In the genomic region with DNA sequence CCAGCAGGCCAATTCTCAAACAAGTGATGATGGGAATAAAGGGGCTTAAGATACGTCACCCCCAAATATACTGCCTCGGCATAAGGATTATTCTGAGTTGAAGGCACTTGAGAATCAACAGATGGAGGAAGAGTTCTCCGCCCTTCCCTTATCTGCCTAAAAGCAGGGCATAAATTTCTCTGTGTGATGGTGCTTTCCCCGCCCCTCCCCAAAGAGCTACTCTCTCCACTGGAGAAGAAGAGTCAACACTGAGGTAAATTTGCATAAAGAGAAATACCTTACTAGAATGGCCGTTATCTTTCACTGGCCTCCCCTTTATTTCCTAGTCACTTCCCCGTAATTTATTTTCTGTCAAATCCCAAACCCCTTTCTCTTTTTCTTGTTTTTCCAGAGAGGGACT, we compare ENCODE assay signal across 24 cellular contexts. TPM values are rescaled to one million over a fixed set of nuclear protein-coding genes. Genes with fewer than 3 reads are reported as not detected.
DNase-seq lines count a peak whose midpoint lies in the region; ATAC-seq, FAIRE-seq and TF ChIP-seq lines count a peak whose summit lies in the region.
"Had no signal": no experiment of that assay in that cellular context is flagged by ENCODE, and none has a peak within 500 bp of the region (broad histone marks: within the 10 kb centered on the region; RNA-seq: fewer than 3 reads in every experiment).

No MANE protein-coding gene starts in this region.

- CTCF ChIA-PET in HEK293 (lab: Yijun Ruan, JAX): interaction anchor here (0.7 to 1.9 kb wide), 3 partner anchors 10 to 23 kb away, joined by 3 to 11 read pairs (median 6); partner anchors contain the start of gene MAP1LC3C
- CTCF ChIA-PET in H1 (lab: Charles Lee; ENCODE audit: partially characterized antibody): interaction anchor here (1.0 to 2.6 kb wide), 2 partner anchors 10 to 16 kb away, joined by 3 to 20 read pairs; no protein-coding TSS in a partner anchor
- CTCF ChIA-PET in activated CD4-positive, alpha-beta T cell treated with anti-CD3 and anti-CD28 coated beads, Interleukin-2, amount 10 ng/mL, durations not matched to agents 7 days and 5 days (lab: Charles Lee): no interaction called here

- POLR2A ChIA-PET in HEK293 (lab: Yijun Ruan, JAX): interaction anchor here (0.6 to 1.1 kb wide), 2 partner anchors 8 to 10 kb away, joined by 3 to 4 read pairs; no protein-coding TSS in a partner anchor
- POLR2A ChIA-PET in H1 (lab: Charles Lee; ENCODE audit: partially characterized antibody): no interaction called here
- POLR2A ChIA-PET in activated CD4-positive, alpha-beta T cell treated with anti-CD3 and anti-CD28 coated beads, Interleukin-2, amount 10 ng/mL, durations not matched to agents 7 days and 5 days (lab: Charles Lee): no interaction called here

- H3K79me1 ChIP-seq in H1 (ENCODE audit: low read depth, low read length): no peaks in the 10 kb centered on the region

- H2BK15ac ChIP-seq in H1 (ENCODE audit: low read length): no peak overlapping the region

- no peak overlapping the region for H4K5ac ChIP-seq in H1 (ENCODE audit: insufficient read length, low read depth, low read length)

- H2AK5ac ChIP-seq in H1 (ENCODE audit: low read depth, low read length): no peak overlapping the region

- no peak for TF ChIP-seq RAD21 in H1 (IDR thresholded peaks at IDR 0.05 in 1 of 2, conservative IDR thresholded peaks at IDR 0.05 in 1 of 2; ENCODE audit: low read depth in 2 of 2, low read length in 2 of 2)

- H2BK12ac ChIP-seq in H1 (ENCODE audit: low read depth, low read length): no peak overlapping the region

- no peak overlapping the region for H2BK20ac ChIP-seq in H1 (ENCODE audit: low read length)

- H3K4me2 ChIP-seq in OCI-LY3 (ENCODE audit: low read length) (no peak overlapping the region), H1 (ENCODE audit: insufficient read depth in 1 of 2, low read depth in 2 of 2, low read length in 2 of 2) (no peak overlapping the region)

- FAIRE-seq in H1 (lab: Jason Lieb, UNC): no peak
- FAIRE-seq: GM12891, GM18507 had no signal

- no peaks in the 10 kb centered on the region for H4K20me1 ChIP-seq in OCI-LY3 (ENCODE audit: insufficient read depth, low read length)
- no peaks in the 10 kb centered on the region for H4K20me1 ChIP-seq in H1 (replicated peaks in 1 of 2; ENCODE audit: control insufficient read depth in 1 of 2, insufficient read depth in 2 of 2, low read length in 2 of 2)

- no peak overlapping the region for H4K91ac ChIP-seq in H1 (replicated peaks; ENCODE audit: insufficient read length, low read length)

- H3K4me3 Mint-ChIP-seq in stimulated activated naive B cell treated with anti-CD40 and anti-IgM and Interleukin-4, amounts not matched to agents 10 μg/mL and 1 μg/mL and 100 μg/mL, for 72 hours: no peak overlapping the region
- H3K4me3 Mint-ChIP-seq in activated CD4-positive, alpha-beta T cell treated with anti-CD3 and anti-CD28 coated beads, Interleukin-2, amount 10 ng/mL, durations not matched to agents 7 days and 5 days: no peak overlapping the region
- H3K4me3 Mint-ChIP-seq: CD4-positive, alpha-beta memory T cell; H9; HFFc6 had no signal

- H3K56ac ChIP-seq in H1 (replicated peaks; ENCODE audit: insufficient read length, low read depth, low read length): no peak overlapping the region

- H4K8ac ChIP-seq in H1 (ENCODE audit: extremely low read depth, insufficient read depth, low read length): no peak overlapping the region

- H3K18ac ChIP-seq in H1 (ENCODE audit: extremely low read depth, low read length): no peak overlapping the region

- 87% methylated on average over 6 of the region's 6 CpGs; no CpG with 5 or more reads in 1 of the 2 experiments for WGBS in H1 (ENCODE audit: extremely low coverage in 1 of 2, insufficient coverage in 1 of 2, insufficient read length in 1 of 2, insufficient replicate concordance in 2 of 2, low coverage in 1 of 2, low lambda C conversion rate in 2 of 2, missing lambda C conversion rate in 1 of 2), 2 experiments

- H2BK5ac ChIP-seq in H1 (ENCODE audit: low read depth, low read length): no peak overlapping the region

- no peak overlapping the region for H3K9ac ChIP-seq in OCI-LY3 (ENCODE audit: low read length)
- H3K9ac ChIP-seq in H1 (replicated peaks in 1 of 4; ENCODE audit: extremely low read depth in 1 of 4, low read depth in 3 of 4, low read length in 3 of 4): no peak overlapping the region

- no peak for TF ChIP-seq POLR2A in H1 (IDR thresholded peaks at IDR 0.05; ENCODE audit: control extremely low read depth in 1 of 2, low read depth in 2 of 2, low read length in 2 of 2)

- TF ChIP-seq CTCF in HEK293 (tag by site-specific recombination; IDR thresholded peaks at IDR 0.05) (no peak), OCI-LY3 (IDR thresholded peaks at IDR 0.05; ENCODE audit: low read depth, low read length) (no peak), H1 (IDR thresholded peaks at IDR 0.05; ENCODE audit: control extremely low read depth in 1 of 3, insufficient read depth in 1 of 3, low read depth in 1 of 3, low read length in 3 of 3) (no peak)

- no peaks in the 10 kb centered on the region for H3K36me3 ChIP-seq in HEK293 (ENCODE audit: control insufficient read depth in 2 of 2, insufficient read depth in 1 of 2, low read length in 2 of 2)
- H3K36me3 ChIP-seq in OCI-LY3 (replicated peaks; ENCODE audit: low read depth, low read length): no peaks in the 10 kb centered on the region
- H3K36me3 ChIP-seq in H1 (ENCODE audit: control insufficient read depth in 2 of 4, insufficient read depth in 4 of 4, low read length in 3 of 4): no peaks in the 10 kb centered on the region

- no peak overlapping the region for H2BK120ac ChIP-seq in H1 (replicated peaks; ENCODE audit: low read depth, low read length)

- no peaks in the 10 kb centered on the region for H3K23me2 ChIP-seq in H1 (ENCODE audit: low read depth, low read length)

- no peak overlapping the region for H3K4me3 ChIP-seq in HEK293 (ENCODE audit: low read depth, low read length)
- no peak overlapping the region for H3K4me3 ChIP-seq in OCI-LY3 (ENCODE audit: low read length)
- no peak overlapping the region for H3K4me3 ChIP-seq in H1 (ENCODE audit: extremely low read depth in 1 of 4, insufficient read depth in 2 of 4, low read depth in 3 of 4, low read length in 4 of 4)

- H3K9me3 ChIP-seq in HEK293 (ENCODE audit: control insufficient read depth, insufficient read depth, low read depth, low read length) (no peaks in the 10 kb centered on the region), OCI-LY3 (ENCODE audit: insufficient read depth, low read length) (no peaks in the 10 kb centered on the region), H1 (ENCODE audit: insufficient read depth in 2 of 2, low read depth in 1 of 2, low read length in 1 of 2) (no peaks in the 10 kb centered on the region)

- DNase-seq in H1 (ENCODE audit: low read depth in 1 of 2, low spot score in 2 of 2): no peak
- DNase-seq in stimulated activated naive B cell treated with anti-CD40 and anti-IgM and Interleukin-4, amounts not matched to agents 10 μg/mL and 1 μg/mL and 100 μg/mL, for 72 hours: no peak
- DNase-seq in activated CD4-positive, alpha-beta T cell treated with anti-CD3 and anti-CD28 coated beads, Interleukin-2, amount 10 ng/mL, durations not matched to agents 7 days and 5 days: no peak
- DNase-seq in central memory CD4-positive, alpha-beta T cell: no peak
- DNase-seq: C1 segment of cervical spinal cord; Calu3; CD4-positive, alpha-beta memory T cell; COR-L47; DMS53; DMS79 treated with DMSO at 0.1 percent for 48 hours; GF-D8; H9; HFFc6 had no signal

- H2AFZ ChIP-seq in OCI-LY3 (ENCODE audit: low read depth, low read length): 0 out of 2 replicates have a peak overlapping the region, but pooled peaks have one; percentile 52
- peak overlapping the region; percentile 35; the same call in 1 of the 2 replicates for H2AFZ ChIP-seq in H1 (ENCODE audit: low read length)

- H3K79me2 ChIP-seq in OCI-LY3 (ENCODE audit: low read length): no peaks in the 10 kb centered on the region
- no peaks in the 10 kb centered on the region for H3K79me2 ChIP-seq in H1 (ENCODE audit: control insufficient read depth in 1 of 2, insufficient read depth in 2 of 2, low read length in 2 of 2)

- ATAC-seq in stimulated activated naive B cell treated with anti-CD40 and anti-IgM and Interleukin-4, amounts not matched to agents 10 μg/mL and 1 μg/mL and 100 μg/mL, for 72 hours (replicated peaks): no peak
- ATAC-seq: HCT116 had no signal

- no peaks in the 10 kb centered on the region for H3K9me3 Mint-ChIP-seq in stimulated activated naive B cell treated with anti-CD40 and anti-IgM and Interleukin-4, amounts not matched to agents 10 μg/mL and 1 μg/mL and 100 μg/mL, for 72 hours
- no peaks in the 10 kb centered on the region for H3K9me3 Mint-ChIP-seq in activated CD4-positive, alpha-beta T cell treated with anti-CD3 and anti-CD28 coated beads, Interleukin-2, amount 10 ng/mL, durations not matched to agents 7 days and 5 days
- H3K9me3 Mint-ChIP-seq: HFFc6 had no signal

- no peak overlapping the region for H3K14ac ChIP-seq in H1 (ENCODE audit: insufficient read length)

- H3K27me3 ChIP-seq in OCI-LY3 (ENCODE audit: low read depth, low read length): no peaks in the 10 kb centered on the region; the same call in 1 of the 2 replicates
- no peaks in the 10 kb centered on the region for H3K27me3 ChIP-seq in H1 (replicated peaks in 1 of 4; ENCODE audit: control insufficient read depth in 3 of 4, extremely low read depth in 1 of 4, insufficient read depth in 3 of 4, low read length in 3 of 4)

- H3K23ac ChIP-seq in H1 (ENCODE audit: insufficient read length): no peak overlapping the region

- H3K27ac ChIP-seq in HEK293 (ENCODE audit: extremely low read depth, low read depth, low read length) (no peak overlapping the region), OCI-LY3 (ENCODE audit: low read length) (no peak overlapping the region), H1 (ENCODE audit: low read depth, low read length) (no peak overlapping the region)

- H3K27ac Mint-ChIP-seq in stimulated activated naive B cell treated with anti-CD40 and anti-IgM and Interleukin-4, amounts not matched to agents 10 μg/mL and 1 μg/mL and 100 μg/mL, for 72 hours: no peak overlapping the region
- H3K27ac Mint-ChIP-seq in activated CD4-positive, alpha-beta T cell treated with anti-CD3 and anti-CD28 coated beads, Interleukin-2, amount 10 ng/mL, durations not matched to agents 7 days and 5 days: no peak overlapping the region
- H3K27ac Mint-ChIP-seq: CD4-positive, alpha-beta memory T cell; H9; HFFc6 had no signal

- no peaks in the 10 kb centered on the region for H3K4me1 ChIP-seq in HEK293 (ENCODE audit: control insufficient read depth, insufficient read depth, low read length)
- H3K4me1 ChIP-seq in OCI-LY3 (ENCODE audit: low read length): no peaks in the 10 kb centered on the region
- no peaks in the 10 kb centered on the region for H3K4me1 ChIP-seq in H1 (replicated peaks in 1 of 4; ENCODE audit: control insufficient read depth in 3 of 4, insufficient read depth in 4 of 4, low read length in 3 of 4)

- peaks cover 0 to 2% of the 10 kb centered on the region in 2 donors for H3K27me3 Mint-ChIP-seq in stimulated activated naive B cell treated with anti-CD40 and anti-IgM and Interleukin-4, amounts not matched to agents 10 μg/mL and 1 μg/mL and 100 μg/mL, for 72 hours
- peaks cover 2% of the 10 kb centered on the region for H3K27me3 Mint-ChIP-seq in activated CD4-positive, alpha-beta T cell treated with anti-CD3 and anti-CD28 coated beads, Interleukin-2, amount 10 ng/mL, durations not matched to agents 7 days and 5 days

- no peaks in the 10 kb centered on the region for H3K36me3 Mint-ChIP-seq in stimulated activated naive B cell treated with anti-CD40 and anti-IgM and Interleukin-4, amounts not matched to agents 10 μg/mL and 1 μg/mL and 100 μg/mL, for 72 hours
- no peaks in the 10 kb centered on the region for H3K36me3 Mint-ChIP-seq in activated CD4-positive, alpha-beta T cell treated with anti-CD3 and anti-CD28 coated beads, Interleukin-2, amount 10 ng/mL, durations not matched to agents 7 days and 5 days (ENCODE audit: low read depth)
- H3K36me3 Mint-ChIP-seq: CD4-positive, alpha-beta memory T cell had no signal

- H3K4ac ChIP-seq in H1 (replicated peaks; ENCODE audit: insufficient read length, low read depth, low read length): no peak overlapping the region

- TF ChIP-seq EP300 in H1 (IDR thresholded peaks at IDR 0.05; ENCODE audit: borderline replicate concordance in 1 of 2, low read depth in 2 of 2, low read length in 2 of 2): no peak

- H3K4me1 Mint-ChIP-seq in stimulated activated naive B cell treated with anti-CD40 and anti-IgM and Interleukin-4, amounts not matched to agents 10 μg/mL and 1 μg/mL and 100 μg/mL, for 72 hours: no peaks in the 10 kb centered on the region
- H3K4me1 Mint-ChIP-seq in activated CD4-positive, alpha-beta T cell treated with anti-CD3 and anti-CD28 coated beads, Interleukin-2, amount 10 ng/mL, durations not matched to agents 7 days and 5 days: no peaks in the 10 kb centered on the region
- H3K4me1 Mint-ChIP-seq: CD4-positive, alpha-beta memory T cell had no signal

RNA-seq across cellular contexts. Expression of gene BECN2, which starts 18.7 kb away (rescaled TPM):
- not detected in 2 replicates for total RNA-seq in H1 (2021; fragmentation: NEBNext Ultra II Directional; extraction: Animal tissue kit (Norgen Biotek cat#: 25700))
- polyA plus RNA-seq in H1 (2011; rRNA removed): not detected in 2 replicates
- polyA plus RNA-seq in H1 (2011; cell fraction: cytosol; rRNA removed): not detected
- polyA plus RNA-seq in H1 (2011; cell fraction: nucleus; rRNA removed): not detected
- not detected in 4 replicates for polyA plus RNA-seq in H1 (2012, experiment 1 of 2)
- not detected for polyA plus RNA-seq in H1 (2012, experiment 2 of 2)
- not detected for polyA plus RNA-seq in H1 (2013, experiment 1 of 2)
- polyA plus RNA-seq in H1 (2013, experiment 2 of 2): not detected
- not detected in 2 replicates for polyA minus RNA-seq in H1 (2011; rRNA and poly(A)+ RNA removed)
- not detected for polyA minus RNA-seq in H1 (2011; cell fraction: cytosol; rRNA and poly(A)+ RNA removed)
- polyA minus RNA-seq in H1 (2011; cell fraction: nucleus; rRNA and poly(A)+ RNA removed): not detected
- total RNA-seq in activated CD4-positive, alpha-beta T cell treated with anti-CD3 and anti-CD28 coated beads, Interleukin-2, amount 10 ng/mL, durations not matched to agents 7 days and 5 days: not detected
- total RNA-seq: A172; A673; Calu3; CD4-positive, alpha-beta memory T cell; Daoy; G401; H4; H9; HFFc6 had no signal
- polyA plus RNA-seq: BJ; CD4-positive, alpha-beta memory T cell had no signal

RNA-seq across cellular contexts. Expression of gene MAP1LC3C, which starts 22.6 kb away (rescaled TPM):
- total RNA-seq in H1 (2021; fragmentation: NEBNext Ultra II Directional; extraction: Animal tissue kit (Norgen Biotek cat#: 25700)): 1.7 and 2.1 TPM in 2 replicates
- polyA plus RNA-seq in H1 (2011; rRNA removed): 2.3 and 3.2 TPM in 2 replicates
- 3.3 TPM for polyA plus RNA-seq in H1 (2011; cell fraction: cytosol; rRNA removed)
- 1.5 TPM for polyA plus RNA-seq in H1 (2011; cell fraction: nucleus; rRNA removed)
- 2.2 to 3.0 TPM (median 2.6 TPM) in 4 replicates for polyA plus RNA-seq in H1 (2012, experiment 1 of 2)
- 1.9 TPM for polyA plus RNA-seq in H1 (2012, experiment 2 of 2)
- 0.59 TPM for polyA plus RNA-seq in H1 (2013, experiment 1 of 2)
- polyA plus RNA-seq in H1 (2013, experiment 2 of 2): 0.48 TPM
- polyA minus RNA-seq in H1 (2011; rRNA and poly(A)+ RNA removed): 2.6 and 3.5 TPM in 2 replicates
- 1.3 TPM for polyA minus RNA-seq in H1 (2011; cell fraction: cytosol; rRNA and poly(A)+ RNA removed)
- 0.90 TPM for polyA minus RNA-seq in H1 (2011; cell fraction: nucleus; rRNA and poly(A)+ RNA removed)
- not detected for total RNA-seq in activated CD4-positive, alpha-beta T cell treated with anti-CD3 and anti-CD28 coated beads, Interleukin-2, amount 10 ng/mL, durations not matched to agents 7 days and 5 days
- total RNA-seq: A673; Calu3; CD4-positive, alpha-beta memory T cell; Daoy; HFFc6 had no signal
- polyA plus RNA-seq: CD4-positive, alpha-beta memory T cell had no signal
